Comparison of ENCODE assay signal across 14 cellular contexts in the genomic region with DNA sequence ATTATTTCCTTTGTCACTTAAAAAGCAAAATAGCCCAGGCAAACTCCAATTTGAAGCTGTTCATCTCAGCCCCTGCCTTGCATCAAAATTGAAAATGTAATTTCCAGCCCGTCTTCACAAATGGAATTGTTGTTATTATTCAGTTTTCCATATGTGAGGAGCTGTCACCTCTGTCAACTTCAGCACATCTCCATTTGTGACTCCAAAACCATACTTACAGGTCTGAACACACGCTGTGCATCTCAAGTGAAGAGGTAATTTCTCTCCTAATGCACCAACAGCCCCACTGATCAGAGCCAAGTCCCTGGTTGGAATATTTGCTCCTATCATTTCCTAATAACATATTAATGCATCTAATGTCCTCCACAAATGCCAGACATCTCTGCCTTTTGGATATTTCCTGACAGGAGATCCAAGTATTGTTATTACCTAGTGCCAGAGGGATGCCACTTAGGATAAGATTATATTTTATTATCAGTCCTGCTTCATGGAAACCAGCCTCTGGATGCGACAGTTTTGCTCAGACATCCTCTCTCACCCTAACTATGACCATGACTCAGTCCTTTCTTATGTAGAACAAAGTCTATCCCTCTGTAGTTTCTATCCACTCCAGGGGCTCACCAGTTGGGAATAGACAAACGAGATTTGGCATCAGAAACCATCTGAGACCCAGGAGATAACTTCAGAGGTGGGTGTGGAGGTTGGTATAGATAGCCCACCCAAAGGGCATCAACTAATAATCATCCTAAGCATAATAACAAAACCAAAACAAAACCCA.
A peak's percentile ranks its signal among the peaks of the same experiment; 100 is the strongest.
DNase-seq lines count a peak whose midpoint lies in the region; ATAC-seq and TF ChIP-seq lines count a peak whose summit lies in the region.
"Had no signal": no experiment of that assay in that cellular context is flagged by ENCODE, and none has a peak within 500 bp of the region (broad histone marks: within the 10 kb centered on the region; RNA-seq: fewer than 3 reads in every experiment).

No MANE protein-coding gene starts in this region.

- H3K9me3 Mint-ChIP-seq in H9: peaks cover 0 to 8% of the 10 kb centered on the region in 2 experiments; a peak in 3 of 5 replicates

- no peaks in the 10 kb centered on the region for H3K79me1 ChIP-seq in H9 (ENCODE audit: insufficient read depth, low read depth, low read length, poor library complexity, severe bottlenecking)

- H3T11ph ChIP-seq in H9 (ENCODE audit: low read length): no peak overlapping the region

- no peak overlapping the region for H2BK20ac ChIP-seq in H9 (ENCODE audit: low read depth, low read length, poor library complexity, severe bottlenecking)

- 15% methylated on average over 4 of the region's 4 CpGs for WGBS in SK-N-SH (ENCODE audit: low lambda C conversion rate)
- no CpG with 5 or more reads among the region's 4 CpGs for WGBS in H9 (ENCODE audit: extremely low coverage, insufficient read length, low lambda C conversion rate)
- WGBS in esophagus squamous epithelium, 2 donors: 63 to 66% methylated on average over 4 of the region's 4 CpGs

- H2AK5ac ChIP-seq in H9 (ENCODE audit: insufficient read length, low read length): no peak overlapping the region

- no peak overlapping the region for H2BK15ac ChIP-seq in H9 (ENCODE audit: low read depth, low read length)

- no peaks in the 10 kb centered on the region; a peak in 1 of 7 replicates for H3K36me3 Mint-ChIP-seq in H9 (ENCODE audit: insufficient read depth in 1 of 3, low read depth in 3 of 3)
- H3K36me3 Mint-ChIP-seq: CD4-positive, alpha-beta memory T cell had no signal

- H3K9ac ChIP-seq in SK-N-SH: no peak overlapping the region
- no peak overlapping the region for H3K9ac ChIP-seq in H9 (ENCODE audit: extremely low read depth, insufficient read length, low read length)
- H3K9ac ChIP-seq in OCI-LY3 (ENCODE audit: low read length): no peak overlapping the region
- H3K9ac ChIP-seq in neural cell (ENCODE audit: low read length): no peak overlapping the region

- no peak overlapping the region for H3K14ac ChIP-seq in H9 (ENCODE audit: insufficient read depth, low read length)

- H3K36me3 ChIP-seq in SK-N-SH (replicated peaks in 1 of 2; ENCODE audit: control insufficient read depth in 1 of 2, insufficient read depth in 2 of 2, low read length in 1 of 2): no peaks in the 10 kb centered on the region
- no peaks in the 10 kb centered on the region for H3K36me3 ChIP-seq in OCI-LY3 (replicated peaks; ENCODE audit: low read depth, low read length)
- no peaks in the 10 kb centered on the region for H3K36me3 ChIP-seq in neural cell (ENCODE audit: insufficient read depth, low read length)
- no peaks in the 10 kb centered on the region for H3K36me3 ChIP-seq in esophagus squamous epithelium
- no peaks in the 10 kb centered on the region for H3K36me3 ChIP-seq in OCI-LY7 (ENCODE audit: insufficient read depth, low read length)

- H3K4me1 ChIP-seq in SK-N-SH (ENCODE audit: control insufficient read depth in 1 of 2, insufficient read depth in 2 of 2, low read depth in 1 of 2, low read length in 1 of 2): peaks cover 0 to 6% of the 10 kb centered on the region in 2 experiments; a peak in 2 of 4 replicates
- H3K4me1 ChIP-seq in H9 (ENCODE audit: insufficient read depth, low read length): peaks cover 6% of the 10 kb centered on the region; the same call in 1 of the 2 replicates
- H3K4me1 ChIP-seq in OCI-LY3 (ENCODE audit: low read length): peaks cover 7% of the 10 kb centered on the region
- no peaks in the 10 kb centered on the region for H3K4me1 ChIP-seq in esophagus squamous epithelium
- H3K4me1 ChIP-seq in OCI-LY7 (ENCODE audit: insufficient read depth, low read length, poor library complexity, severe bottlenecking): no peaks in the 10 kb centered on the region

- H2AFZ ChIP-seq in SK-N-SH (ENCODE audit: low read depth): no peak overlapping the region
- no peak overlapping the region for H2AFZ ChIP-seq in H9 (ENCODE audit: low read length)
- no peak overlapping the region for H2AFZ ChIP-seq in OCI-LY3 (ENCODE audit: low read depth, low read length)
- H2AFZ ChIP-seq in neural cell (ENCODE audit: low read depth, low read length): no peak overlapping the region
- H2AFZ ChIP-seq in OCI-LY7 (ENCODE audit: low read length): no peak overlapping the region

- H3K23ac ChIP-seq in H9 (ENCODE audit: insufficient read length, low read depth, low read length): no peak overlapping the region

- no peaks in the 10 kb centered on the region for H3K27me3 Mint-ChIP-seq in H9 (ENCODE audit: low read depth)

- no peak overlapping the region for H2BK12ac ChIP-seq in H9 (ENCODE audit: insufficient read length, low read depth, low read length)

- no peak overlapping the region for H4K8ac ChIP-seq in H9 (replicated peaks; ENCODE audit: insufficient read length, low read depth, low read length)

- peak overlapping the region; percentile 37 for H2BK5ac ChIP-seq in H9 (ENCODE audit: insufficient read length, low read length)

- DNase-seq in SK-N-SH (peak; percentile 23), H9 (no peak), esophagus squamous epithelium (lab: John Stamatoyannopoulos, UW) (no peak), OCI-LY7 (ENCODE audit: low spot score) (no peak)
- DNase-seq: 8988T; ACHN; C1 segment of cervical spinal cord; CD4-positive, alpha-beta memory T cell; DND-41; GDM1 had no signal

- H3K4me2 ChIP-seq in SK-N-SH (no peak overlapping the region), H9 (ENCODE audit: insufficient read depth, insufficient read length, low read length) (no peak overlapping the region), OCI-LY3 (ENCODE audit: low read length) (0 out of 2 replicates have a peak overlapping the region, but pooled peaks have one; percentile 3), neural cell (ENCODE audit: low read length) (no peak overlapping the region), OCI-LY7 (ENCODE audit: low read length) (no peak overlapping the region)

- H3K4me1 Mint-ChIP-seq in H9: peaks cover 28 to 32% of the 10 kb centered on the region in 2 experiments
- H3K4me1 Mint-ChIP-seq: CD4-positive, alpha-beta memory T cell had no signal

- no peak for TF ChIP-seq POLR2A in esophagus squamous epithelium (IDR thresholded peaks at IDR 0.05)

- H3K9me3 ChIP-seq in SK-N-SH: no peaks in the 10 kb centered on the region
- no peaks in the 10 kb centered on the region for H3K9me3 ChIP-seq in H9 (ENCODE audit: control insufficient read depth, low read depth, low read length)
- no peaks in the 10 kb centered on the region for H3K9me3 ChIP-seq in OCI-LY3 (ENCODE audit: insufficient read depth, low read length)
- no peaks in the 10 kb centered on the region for H3K9me3 ChIP-seq in neural cell (ENCODE audit: low read length)
- no peaks in the 10 kb centered on the region for H3K9me3 ChIP-seq in esophagus squamous epithelium
- no peaks in the 10 kb centered on the region for H3K9me3 ChIP-seq in OCI-LY7 (ENCODE audit: low read length)

- no peak overlapping the region for H4K91ac ChIP-seq in H9 (ENCODE audit: insufficient read length, low read depth, low read length)

- H3K4me3 ChIP-seq in SK-N-SH (ENCODE audit: low read depth in 2 of 2, low read length in 1 of 2) (no peak overlapping the region), OCI-LY3 (ENCODE audit: low read length) (no peak overlapping the region), neural cell (ENCODE audit: low read length) (peak overlapping the region; percentile 21), esophagus squamous epithelium (no peak overlapping the region), OCI-LY7 (ENCODE audit: low read depth, low read length, poor library complexity, severe bottlenecking) (no peak overlapping the region)

- H3K79me2 ChIP-seq in SK-N-SH (ENCODE audit: insufficient read depth): no peaks in the 10 kb centered on the region
- no peaks in the 10 kb centered on the region for H3K79me2 ChIP-seq in H9 (ENCODE audit: insufficient read depth, low read length)
- H3K79me2 ChIP-seq in OCI-LY3 (ENCODE audit: low read length): no peaks in the 10 kb centered on the region
- no peaks in the 10 kb centered on the region for H3K79me2 ChIP-seq in neural cell (replicated peaks; ENCODE audit: insufficient read depth, low read length)
- H3K79me2 ChIP-seq in OCI-LY7 (ENCODE audit: insufficient read depth, low read depth, low read length): no peaks in the 10 kb centered on the region

- CTCF ChIA-PET in SK-N-SH (lab: Yijun Ruan, JAX) (no interaction called here), OCI-LY7 (lab: Charles Lee; ENCODE audit: unreplicated experiment) (no interaction called here)

- H3K27ac Mint-ChIP-seq in H9: peak overlapping the region in 2 of 3 experiments; percentile 0 to 24; a peak in 2 of 7 replicates
- H3K27ac Mint-ChIP-seq: CD4-positive, alpha-beta memory T cell had no signal

- no peak overlapping the region for H3K4me3 Mint-ChIP-seq in H9
- H3K4me3 Mint-ChIP-seq: CD4-positive, alpha-beta memory T cell had no signal

- H2BK120ac ChIP-seq in H9 (ENCODE audit: low read depth, low read length, poor library complexity, severe bottlenecking): no peak overlapping the region

- no peak overlapping the region for H3K4ac ChIP-seq in H9 (ENCODE audit: low read depth, low read length)

- H3F3A ChIP-seq in SK-N-SH (replicated peaks; ENCODE audit: insufficient read depth) (no peaks in the 10 kb centered on the region), neural cell (ENCODE audit: insufficient read depth, low read length, poor library complexity, severe bottlenecking) (no peaks in the 10 kb centered on the region)

- H4K5ac ChIP-seq in H9 (ENCODE audit: insufficient read length, low read depth, low read length): no peak overlapping the region

- intact Hi-C loops in esophagus squamous epithelium (cut with DNase I): no loop called here
- intact Hi-C loops in OCI-LY7 (cut with micrococcal nuclease; ENCODE audit: unreplicated experiment): no loop called here

- TF ChIP-seq EP300 in SK-N-SH (IDR thresholded peaks at IDR 0.05; ENCODE audit: borderline replicate concordance in 1 of 2, low read depth in 1 of 2, low read length in 1 of 2) (no peak), neural cell (conservative IDR thresholded peaks at IDR 0.05; ENCODE audit: poor library complexity, severe bottlenecking) (peak; percentile 98)

- H3K18ac ChIP-seq in H9 (ENCODE audit: insufficient read length, low read depth, low read length): no peak overlapping the region

- H3K27me3 ChIP-seq in SK-N-SH (ENCODE audit: insufficient read depth) (no peaks in the 10 kb centered on the region), H9 (ENCODE audit: insufficient read depth, low read length) (no peaks in the 10 kb centered on the region), OCI-LY3 (ENCODE audit: low read depth, low read length) (peaks cover 22% of the 10 kb centered on the region), neural cell (ENCODE audit: insufficient read depth, low read depth, low read length) (no peaks in the 10 kb centered on the region), esophagus squamous epithelium (peaks cover 0 to 8% (median 0%) of the 10 kb centered on the region in 4 donors)

- H4K20me1 ChIP-seq in SK-N-SH (ENCODE audit: insufficient read depth): no peaks in the 10 kb centered on the region
- H4K20me1 ChIP-seq in H9 (ENCODE audit: control insufficient read depth, insufficient read depth, insufficient read length): no peaks in the 10 kb centered on the region
- no peaks in the 10 kb centered on the region for H4K20me1 ChIP-seq in OCI-LY3 (ENCODE audit: insufficient read depth, low read length)
- no peaks in the 10 kb centered on the region for H4K20me1 ChIP-seq in neural cell (ENCODE audit: insufficient read depth)
- no peaks in the 10 kb centered on the region for H4K20me1 ChIP-seq in OCI-LY7 (ENCODE audit: insufficient read depth, low read length)

- POLR2A ChIA-PET in SK-N-SH (lab: Yijun Ruan, JAX): no interaction called here
- POLR2A ChIA-PET in OCI-LY7 (lab: Charles Lee): no interaction called here

- no TSS peak for BruUV-seq in OCI-LY7 (replicated peaks; lab: Mats Ljungman, UMichigan)

- ATAC-seq in SK-N-SH treated with all-trans-retinoic acid at 6 μM for 48 hours: no peak
- ATAC-seq in HG03442 (IDR thresholded peaks at IDR 0.05; ENCODE audit: unreplicated experiment): no peak

- H3K56ac ChIP-seq in H9 (ENCODE audit: insufficient read length, low read depth, low read length): no peak overlapping the region

- TF ChIP-seq RAD21 in SK-N-SH (IDR thresholded peaks at IDR 0.05; ENCODE audit: low read length): no peak
- TF ChIP-seq RAD21 in neural cell (conservative IDR thresholded peaks at IDR 0.05): no peak

- H3K23me2 ChIP-seq in H9 (ENCODE audit: insufficient read length, low read depth, low read length, poor library complexity, severe bottlenecking): no peaks in the 10 kb centered on the region

- TF ChIP-seq CTCF in SK-N-SH (IDR thresholded peaks at IDR 0.05): no peak
- no peak for TF ChIP-seq CTCF in H9 (conservative IDR thresholded peaks at IDR 0.05)
- no peak for TF ChIP-seq CTCF in OCI-LY3 (IDR thresholded peaks at IDR 0.05; ENCODE audit: low read depth, low read length)
- TF ChIP-seq CTCF in neural cell (IDR thresholded peaks at IDR 0.05; ENCODE audit: poor library complexity, severe bottlenecking): no peak
- no peak for TF ChIP-seq CTCF in esophagus squamous epithelium (IDR thresholded peaks at IDR 0.05)
- TF ChIP-seq CTCF in OCI-LY7 (conservative IDR thresholded peaks at IDR 0.05; ENCODE audit: low read length): no peak

- H3K27ac ChIP-seq in SK-N-SH (ENCODE audit: low read depth in 2 of 2, low read length in 1 of 2): no peak overlapping the region
- no peak overlapping the region for H3K27ac ChIP-seq in H9 (ENCODE audit: insufficient read length, low read depth, low read length)
- H3K27ac ChIP-seq in OCI-LY3 (ENCODE audit: low read length): no peak overlapping the region
- H3K27ac ChIP-seq in neural cell (ENCODE audit: low read length): peak overlapping the region; percentile 64
- no peak overlapping the region for H3K27ac ChIP-seq in esophagus squamous epithelium
- H3K27ac ChIP-seq in OCI-LY7 (ENCODE audit: low read depth, low read length, poor library complexity, severe bottlenecking): no peak overlapping the region

- H3K9me2 ChIP-seq in SK-N-SH (no peaks in the 10 kb centered on the region), neural cell (ENCODE audit: insufficient read depth, low read length) (no peaks in the 10 kb centered on the region), OCI-LY7 (ENCODE audit: insufficient read depth, low read length) (no peaks in the 10 kb centered on the region)
